In the genomic region with DNA sequence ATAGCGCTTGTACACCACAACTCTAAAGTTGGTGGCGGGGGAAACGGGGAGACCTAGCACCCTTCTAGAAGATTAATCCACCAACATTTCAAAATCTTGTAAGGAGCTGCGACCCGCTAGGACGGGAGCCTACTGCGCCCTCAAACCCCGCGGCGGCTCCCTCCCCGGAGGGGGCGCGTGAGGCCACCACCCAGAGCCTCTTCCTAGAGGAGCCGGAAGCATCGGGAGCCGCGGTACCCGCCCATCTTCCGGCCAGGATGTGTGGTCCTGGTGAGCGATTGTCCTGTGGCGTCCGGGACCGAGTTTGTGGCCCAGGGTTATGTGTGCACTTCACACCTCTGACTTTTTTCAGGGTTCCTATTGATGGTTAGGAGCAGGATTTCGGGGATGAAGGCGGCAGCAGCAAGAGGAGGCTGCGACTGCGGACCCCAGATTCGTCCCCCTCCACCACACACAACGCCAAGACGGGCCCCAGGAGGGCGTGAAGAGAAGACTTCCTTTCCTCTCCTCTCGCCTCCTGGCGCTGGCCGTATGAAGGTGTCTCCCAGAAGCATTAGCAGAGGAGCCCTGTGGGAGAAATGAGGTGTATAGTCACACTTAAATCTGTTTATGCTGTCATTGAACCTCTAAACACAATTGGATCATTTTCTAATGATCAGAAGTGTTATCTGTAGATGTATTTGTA, we compare ENCODE assay signal across 1 cellular context.
TF ChIP-seq lines count a peak whose summit lies in the region.

No MANE protein-coding gene starts in this region.

TF ChIP-seq in IMR-90, 13 proteins besides CTCF, POLR2A, EP300 and RAD21:
- no peak for TF ChIP-seq BHLHE40 (IDR thresholded peaks at IDR 0.05; ENCODE audit: low read depth, low read length)
- no peak for TF ChIP-seq FOS (IDR thresholded peaks at IDR 0.05; ENCODE audit: low read depth, low read length)
- TF ChIP-seq RFX5 (IDR thresholded peaks at IDR 0.05; ENCODE audit: low read depth, low read length), result no peak
- TF ChIP-seq RCOR1 (IDR thresholded peaks at IDR 0.05; ENCODE audit: insufficient replicate concordance, low read length), result no peak
- no peak for TF ChIP-seq USF2 (IDR thresholded peaks at IDR 0.05; ENCODE audit: low read depth, low read length)
- TF ChIP-seq MAZ (IDR thresholded peaks at IDR 0.05; ENCODE audit: borderline replicate concordance, low read depth, low read length), result no peak
- no peak for TF ChIP-seq MAFK (IDR thresholded peaks at IDR 0.05; ENCODE audit: low read depth, low read length)
- TF ChIP-seq MXI1 (IDR thresholded peaks at IDR 0.05; ENCODE audit: borderline replicate concordance, low read depth, low read length), result no peak
- TF ChIP-seq, protein P1, sequence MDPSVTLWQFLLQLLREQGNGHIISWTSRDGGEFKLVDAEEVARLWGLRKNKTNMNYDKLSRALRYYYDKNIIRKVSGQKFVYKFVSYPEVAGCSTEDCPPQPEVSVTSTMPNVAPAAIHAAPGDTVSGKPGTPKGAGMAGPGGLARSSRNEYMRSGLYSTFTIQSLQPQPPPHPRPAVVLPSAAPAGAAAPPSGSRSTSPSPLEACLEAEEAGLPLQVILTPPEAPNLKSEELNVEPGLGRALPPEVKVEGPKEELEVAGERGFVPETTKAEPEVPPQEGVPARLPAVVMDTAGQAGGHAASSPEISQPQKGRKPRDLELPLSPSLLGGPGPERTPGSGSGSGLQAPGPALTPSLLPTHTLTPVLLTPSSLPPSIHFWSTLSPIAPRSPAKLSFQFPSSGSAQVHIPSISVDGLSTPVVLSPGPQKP (IDR thresholded peaks at IDR 0.05; ENCODE audit: borderline replicate concordance, low read depth, low read length), result no peak
- TF ChIP-seq NFE2L2 (IDR thresholded peaks at IDR 0.05; ENCODE audit: low read depth, low read length), result no peak
- no peak for TF ChIP-seq CEBPB (IDR thresholded peaks at IDR 0.05; ENCODE audit: low read depth, low read length)
- TF ChIP-seq CHD1 (IDR thresholded peaks at IDR 0.05; ENCODE audit: low read depth, low read length), result no peak
- no peak for TF ChIP-seq SMC3 (IDR thresholded peaks at IDR 0.05; ENCODE audit: low read depth, low read length)
